16 cellular contexts compared by ENCODE assay signal in genomic region chr3:16379838-16380237, GRCh38.
DNase-seq lines count a peak whose midpoint lies in the region; ATAC-seq and TF ChIP-seq lines count a peak whose summit lies in the region.
"Had no signal": no experiment of that assay in that cellular context is flagged by ENCODE, and none has a peak within 500 bp of the region (broad histone marks: within the 10 kb centered on the region; RNA-seq: fewer than 3 reads in every experiment).

No MANE protein-coding gene starts in this region.

- peaks cover 24% of the 10 kb centered on the region for H3K36me3 ChIP-seq in SU-DHL-6 (ENCODE audit: low read length)

- H3K27me3 Mint-ChIP-seq in activated CD4-positive, alpha-beta T cell treated with anti-CD3 and anti-CD28 coated beads, Interleukin-2, amount 10 ng/mL, durations not matched to agents 24 days and 14 days = no peaks in the 10 kb centered on the region

- H3K9ac ChIP-seq in SU-DHL-6 (ENCODE audit: low read length) = peak overlapping the region; percentile 60

- peaks cover 84% of the 10 kb centered on the region for H3K36me3 Mint-ChIP-seq in activated CD4-positive, alpha-beta T cell treated with anti-CD3 and anti-CD28 coated beads, Interleukin-2, amount 10 ng/mL, durations not matched to agents 24 days and 14 days (ENCODE audit: low read depth)
- H3K36me3 Mint-ChIP-seq in stimulated activated effector memory CD8-positive, alpha-beta T cell treated with anti-CD3 and anti-CD28 coated beads, Interleukin-12 subunit alpha, Interleukin-12 subunit beta, amount 100 ng/mL, for 72 hours = peaks cover 64% of the 10 kb centered on the region

- peaks cover 21% of the 10 kb centered on the region for H3K9me3 Mint-ChIP-seq in activated CD4-positive, alpha-beta T cell treated with anti-CD3 and anti-CD28 coated beads, Interleukin-2, amount 10 ng/mL, durations not matched to agents 24 days and 14 days
- H3K9me3 Mint-ChIP-seq in stimulated activated effector memory CD8-positive, alpha-beta T cell treated with anti-CD3 and anti-CD28 coated beads, Interleukin-12 subunit alpha, Interleukin-12 subunit beta, amount 100 ng/mL, for 72 hours = peaks cover 3% of the 10 kb centered on the region
- H3K9me3 Mint-ChIP-seq: nephron had no signal

- H3K27ac Mint-ChIP-seq in activated CD4-positive, alpha-beta T cell treated with anti-CD3 and anti-CD28 coated beads, Interleukin-2, amount 10 ng/mL, durations not matched to agents 24 days and 14 days = peak overlapping the region; percentile 90
- H3K27ac Mint-ChIP-seq in stimulated activated effector memory CD8-positive, alpha-beta T cell treated with anti-CD3 and anti-CD28 coated beads, Interleukin-12 subunit alpha, Interleukin-12 subunit beta, amount 100 ng/mL, for 72 hours = peak overlapping the region; percentile 58
- H3K27ac Mint-ChIP-seq: nephron had no signal

- no peak overlapping the region for H3K4me3 Mint-ChIP-seq in activated CD4-positive, alpha-beta T cell treated with anti-CD3 and anti-CD28 coated beads, Interleukin-2, amount 10 ng/mL, durations not matched to agents 24 days and 14 days
- no peak overlapping the region for H3K4me3 Mint-ChIP-seq in stimulated activated effector memory CD8-positive, alpha-beta T cell treated with anti-CD3 and anti-CD28 coated beads, Interleukin-12 subunit alpha, Interleukin-12 subunit beta, amount 100 ng/mL, for 72 hours
- H3K4me3 Mint-ChIP-seq: nephron had no signal

- H3K79me2 ChIP-seq in SU-DHL-6 (ENCODE audit: insufficient read depth, low read length) = peaks cover 88% of the 10 kb centered on the region

- no peak for TF ChIP-seq CTCF in SU-DHL-6 (IDR thresholded peaks at IDR 0.05; ENCODE audit: insufficient read depth, low read length, poor library complexity, severe bottlenecking)

- peak overlapping the region; percentile 59 for H3K4me2 ChIP-seq in SU-DHL-6 (ENCODE audit: low read depth, low read length, poor library complexity, severe bottlenecking)

- intact Hi-C loops in activated CD4-positive, alpha-beta T cell treated with anti-CD3 and anti-CD28 coated beads, Interleukin-2, amount 10 ng/mL, durations not matched to agents 24 days and 14 days (cut with micrococcal nuclease) = loop anchor here (5.0 kb wide), 3 partner anchors 67 to 82 kb away; no protein-coding TSS in a partner anchor

- ATAC-seq in GM19467 (IDR thresholded peaks at IDR 0.05; ENCODE audit: unreplicated experiment) (peak; percentile 26), GM18520 (IDR thresholded peaks at IDR 0.05; ENCODE audit: unreplicated experiment) (no peak)
- ATAC-seq in stimulated activated effector memory CD8-positive, alpha-beta T cell treated with anti-CD3 and anti-CD28 coated beads, Interleukin-12 subunit alpha, Interleukin-12 subunit beta, amount 100 ng/mL, for 72 hours = no peak
- ATAC-seq: lower lobe of right lung had no signal

- H2AFZ ChIP-seq in SU-DHL-6 (ENCODE audit: low read depth, low read length, severe bottlenecking) = no peak overlapping the region

- no peaks in the 10 kb centered on the region for H4K20me1 ChIP-seq in SU-DHL-6 (ENCODE audit: low read depth, low read length)

- H3K9me3 ChIP-seq in SU-DHL-6 (ENCODE audit: insufficient read depth, low read length) = no peaks in the 10 kb centered on the region
- H3K9me3 ChIP-seq: lower lobe of right lung had no signal

- H3F3A ChIP-seq in SU-DHL-6 (ENCODE audit: insufficient read depth) = peaks cover 82% of the 10 kb centered on the region

- H3K4me3 ChIP-seq in SU-DHL-6 (ENCODE audit: insufficient read depth, low read length, poor library complexity, severe bottlenecking) = no peak overlapping the region
- H3K4me3 ChIP-seq: lower lobe of right lung had no signal

- no peak for DNase-seq in activated CD4-positive, alpha-beta T cell treated with anti-CD3 and anti-CD28 coated beads, Interleukin-2, amount 10 ng/mL, durations not matched to agents 24 days and 14 days
- DNase-seq in activated CD4-positive, alpha-beta T cell treated with anti-CD3 and anti-CD28 coated beads for 4 hours = no peak
- no peak for DNase-seq in stimulated activated effector memory CD8-positive, alpha-beta T cell treated with anti-CD3 and anti-CD28 coated beads, Interleukin-12 subunit alpha, Interleukin-12 subunit beta, amount 100 ng/mL, for 72 hours (ENCODE audit: low spot score in 2 of 2)
- DNase-seq in NCI-H2171 (lab: John Stamatoyannopoulos, UW) = no peak
- no peak for DNase-seq in iPS-NIHi7 (ENCODE audit: extremely low spot score)
- DNase-seq: activated naive CD4-positive, alpha-beta T cell; effector memory CD4-positive, alpha-beta T cell; IMR-90; lower lobe of right lung; NCI-H1048; SHP77; stimulated activated CD4-positive, alpha-beta T cell treated with anti-CD3 and anti-CD28 coated beads, Interleukin-15, amount 100 ng/mL, for 24 hours had no signal

- H3K27ac ChIP-seq in SU-DHL-6 (ENCODE audit: low read depth, low read length) = peak overlapping the region; percentile 97
- H3K27ac ChIP-seq: lower lobe of right lung had no signal

- peaks cover 58% of the 10 kb centered on the region for H3K4me1 Mint-ChIP-seq in activated CD4-positive, alpha-beta T cell treated with anti-CD3 and anti-CD28 coated beads, Interleukin-2, amount 10 ng/mL, durations not matched to agents 24 days and 14 days
- peaks cover 71% of the 10 kb centered on the region for H3K4me1 Mint-ChIP-seq in stimulated activated effector memory CD8-positive, alpha-beta T cell treated with anti-CD3 and anti-CD28 coated beads, Interleukin-12 subunit alpha, Interleukin-12 subunit beta, amount 100 ng/mL, for 72 hours

- H3K9me2 ChIP-seq in SU-DHL-6 (replicated peaks; ENCODE audit: insufficient read depth, low read length) = no peaks in the 10 kb centered on the region

- H3K27me3 ChIP-seq in SU-DHL-6 (ENCODE audit: low read length) = no peaks in the 10 kb centered on the region
